8 cellular contexts compared by ENCODE assay signal in the genomic region with DNA sequence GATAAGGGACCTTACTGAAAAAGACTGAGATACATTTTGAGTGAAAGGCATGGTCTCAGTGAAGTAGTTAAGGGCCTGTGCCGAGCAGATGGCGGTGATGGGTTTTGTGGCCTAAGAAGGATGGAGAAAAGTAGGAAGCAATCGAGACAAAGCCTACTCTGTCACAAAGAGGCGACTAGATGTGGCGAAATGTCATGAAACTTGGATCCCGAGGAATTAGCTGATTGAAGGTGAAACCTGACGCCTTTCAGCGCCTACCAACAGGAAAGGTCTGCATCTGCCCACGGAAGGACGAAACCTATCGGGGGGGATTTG. TPM values are rescaled to one million over a fixed set of nuclear protein-coding genes. Genes with fewer than 3 reads are reported as not detected.
DNase-seq lines count a peak whose midpoint lies in the region; ATAC-seq, FAIRE-seq and TF ChIP-seq lines count a peak whose summit lies in the region.

No MANE protein-coding gene starts in this region.

- BruUV-seq in Caco-2 (replicated peaks; lab: Mats Ljungman, UMichigan): TSS peak; percentile 96

- TF ChIP-seq CTCF in Caco-2 (IDR thresholded peaks at IDR 0.05; ENCODE audit: insufficient read depth in 1 of 2, low read depth in 1 of 2, low read length in 1 of 2, severe bottlenecking in 1 of 2, unreplicated experiment in 1 of 2) (no peak), keratinocyte (optimal IDR thresholded peaks at IDR 0.05 in 1 of 3, IDR thresholded peaks at IDR 0.05 in 1 of 3, conservative IDR thresholded peaks at IDR 0.05 in 1 of 3; ENCODE audit: extremely low read depth in 1 of 3, insufficient read depth in 2 of 3, low read length in 3 of 3) (no peak)

- H3K27me3 ChIP-seq in Caco-2 (replicated peaks; ENCODE audit: control insufficient read depth, insufficient read depth, low read length) (no peaks in the 10 kb centered on the region), keratinocyte (ENCODE audit: control insufficient read depth, extremely low read depth, insufficient read depth, low read length) (no peaks in the 10 kb centered on the region)

- CTCF ChIA-PET in Caco-2 (lab: Charles Lee): interaction anchor here (0.6 to 1.6 kb wide), 5 partner anchors 14 to 169 kb away, joined by 3 to 7 read pairs (median 6); no protein-coding TSS in a partner anchor

- peaks cover 40% of the 10 kb centered on the region for H3K36me3 Mint-ChIP-seq in Caco-2 (ENCODE audit: insufficient read depth, unreplicated experiment)
- peaks cover 15% of the 10 kb centered on the region for H3K36me3 Mint-ChIP-seq in activated naive CD8-positive, alpha-beta T cell treated with anti-CD3 and anti-CD28 coated beads, Interleukin-2, amount 50 U/mL, for 24 hours (ENCODE audit: low read depth)

- intact Hi-C loops in Caco-2 (cut with micrococcal nuclease; ENCODE audit: unreplicated experiment): no loop called here

- peaks cover 40% of the 10 kb centered on the region for H3K79me2 ChIP-seq in keratinocyte (ENCODE audit: control insufficient read depth, insufficient read depth, low read length)

- peaks cover 20% of the 10 kb centered on the region for H3K4me1 Mint-ChIP-seq in Caco-2 (ENCODE audit: low read depth, unreplicated experiment)
- H3K4me1 Mint-ChIP-seq in activated naive CD8-positive, alpha-beta T cell treated with anti-CD3 and anti-CD28 coated beads, Interleukin-2, amount 50 U/mL, for 24 hours: peaks cover 20% of the 10 kb centered on the region

- peak overlapping the region; percentile 99 for H3K4me2 ChIP-seq in keratinocyte (ENCODE audit: control insufficient read depth, extremely low read depth, insufficient read depth, low read depth, low read length)

- H3K27ac Mint-ChIP-seq in Caco-2 (ENCODE audit: unreplicated experiment): peak overlapping the region; percentile 70
- H3K27ac Mint-ChIP-seq in activated naive CD8-positive, alpha-beta T cell treated with anti-CD3 and anti-CD28 coated beads, Interleukin-2, amount 50 U/mL, for 24 hours: peak overlapping the region; percentile 89

- POLR2A ChIA-PET in Caco-2 (lab: Charles Lee): interaction anchor here (0.6 to 1.4 kb wide), 18 partner anchors 9 to 614 kb away, joined by 3 to 32 read pairs (median 6); partner anchors contain the start of genes AFG3L2, CEP76, PSMG2 and PTPN2

- H3K9me3 ChIP-seq in Caco-2: no peaks in the 10 kb centered on the region
- H3K9me3 ChIP-seq in keratinocyte (ENCODE audit: control insufficient read depth, low read depth, low read length): no peaks in the 10 kb centered on the region

- H3K4me3 ChIP-seq in Caco-2 (ENCODE audit: low read depth, low read length): peak overlapping the region; percentile 78
- H3K4me3 ChIP-seq in keratinocyte (ENCODE audit: control insufficient read depth in 2 of 3, extremely low read depth in 1 of 3, insufficient read depth in 2 of 3, low read depth in 1 of 3, low read length in 3 of 3): peak overlapping the region; percentile 87 to 92 (median 92)

- peaks cover under 1% of the 10 kb centered on the region for H4K20me1 ChIP-seq in keratinocyte (ENCODE audit: control insufficient read depth, extremely low read depth, insufficient read depth, low read length)

- H3K9me1 ChIP-seq in keratinocyte (ENCODE audit: control insufficient read depth, extremely low read depth, insufficient read depth, low read length): no peaks in the 10 kb centered on the region

- no peaks in the 10 kb centered on the region for H3K36me3 ChIP-seq in Caco-2 (ENCODE audit: control insufficient read depth, insufficient read depth, low read length)
- H3K36me3 ChIP-seq in keratinocyte (ENCODE audit: control insufficient read depth in 2 of 2, extremely low read depth in 1 of 2, insufficient read depth in 2 of 2, low read length in 2 of 2): peaks cover 0 to 3% of the 10 kb centered on the region in 2 experiments

- H3K9ac ChIP-seq in keratinocyte (ENCODE audit: control insufficient read depth, extremely low read depth, insufficient read depth, low read length): peak overlapping the region; percentile 88

- H3K27ac ChIP-seq in keratinocyte (ENCODE audit: control insufficient read depth, insufficient read depth, low read length) (peak overlapping the region; percentile 88), temporal lobe (ENCODE audit: low read depth, low read length) (peak overlapping the region; percentile 19)

- H3K4me1 ChIP-seq in Caco-2 (peaks cover 8% of the 10 kb centered on the region; the same call in 1 of the 2 replicates), keratinocyte (ENCODE audit: control insufficient read depth, extremely low read depth, insufficient read depth, low read length) (peaks cover 21% of the 10 kb centered on the region)

- peak overlapping the region; percentile 96 for H2AFZ ChIP-seq in keratinocyte (ENCODE audit: control insufficient read depth, low read length)

- ATAC-seq in HG03175 (IDR thresholded peaks at IDR 0.05; ENCODE audit: unreplicated experiment): peak; percentile 1
- no peak for ATAC-seq in activated naive CD8-positive, alpha-beta T cell treated with anti-CD3 and anti-CD28 coated beads, Interleukin-2, amount 50 U/mL, for 24 hours

- FAIRE-seq in keratinocyte (lab: Jason Lieb, UNC): no peak

- H3K4me3 Mint-ChIP-seq in Caco-2 (ENCODE audit: unreplicated experiment): peak overlapping the region; percentile 72
- peak overlapping the region; percentile 89 for H3K4me3 Mint-ChIP-seq in activated naive CD8-positive, alpha-beta T cell treated with anti-CD3 and anti-CD28 coated beads, Interleukin-2, amount 50 U/mL, for 24 hours

- no peaks in the 10 kb centered on the region for H3K27me3 Mint-ChIP-seq in Caco-2 (ENCODE audit: insufficient read depth, unreplicated experiment)
- H3K27me3 Mint-ChIP-seq in activated naive CD8-positive, alpha-beta T cell treated with anti-CD3 and anti-CD28 coated beads, Interleukin-2, amount 50 U/mL, for 24 hours: peaks cover 3% of the 10 kb centered on the region

- no peaks in the 10 kb centered on the region for H3K9me3 Mint-ChIP-seq in Caco-2 (ENCODE audit: unreplicated experiment)
- no peaks in the 10 kb centered on the region for H3K9me3 Mint-ChIP-seq in activated naive CD8-positive, alpha-beta T cell treated with anti-CD3 and anti-CD28 coated beads, Interleukin-2, amount 50 U/mL, for 24 hours

- dilution Hi-C loops in keratinocyte (cut with MboI; ENCODE audit: extremely low pct_ligation_motif_present, low sequenced_read_pairs): no loop called here

- DNase-seq in Caco-2 (peak in 1 of 2 experiments; percentile 36), keratinocyte (ENCODE audit: low read depth, low spot score) (no peak), NCI-H446 treated with DMSO at 0.1 percent for 48 hours (lab: John Stamatoyannopoulos, UW) (no peak), retina (no peak)
- no peak for DNase-seq in activated naive CD8-positive, alpha-beta T cell treated with anti-CD3 and anti-CD28 coated beads, Interleukin-2, amount 50 U/mL, for 24 hours
- DNase-seq in activated CD4-positive, alpha-beta T cell treated with anti-CD3 and anti-CD28 coated beads, Interleukin-2, amount 50 U/mL, for 1 hour: no peak

RNA-seq across cellular contexts. Expression of gene CEP192, which starts 0.5 kb away (rescaled TPM):
- total RNA-seq in Caco-2 (2022) (33.5 and 38.1 TPM in 2 replicates), temporal lobe (36.9 TPM)
- polyA plus RNA-seq in keratinocyte: 10.4 to 16.6 TPM (median 11.1 TPM) in 3 replicates
- 4.9 TPM for polyA plus RNA-seq in keratinocyte (2011; ENCODE audit: low read depth)
- 4.6 and 8.8 TPM in 2 replicates for polyA plus RNA-seq in keratinocyte (2011; cell fraction: cytosol; rRNA removed)
- 23.4 and 27.6 TPM in 2 replicates for polyA plus RNA-seq in keratinocyte (2011; cell fraction: nucleus; rRNA removed)
- polyA plus RNA-seq in keratinocyte (2012; ENCODE audit: low replicate concordance): 5.1 and 5.9 TPM in 2 replicates
- 13.2 to 31.2 TPM (median 19.1 TPM) in 3 replicates for polyA minus RNA-seq in keratinocyte
- 10.2 TPM for polyA minus RNA-seq in keratinocyte (2011; cell fraction: cytosol; rRNA and poly(A)+ RNA removed)
- polyA minus RNA-seq in keratinocyte (2011; cell fraction: nucleus; rRNA and poly(A)+ RNA removed): 19.1 and 35.0 TPM in 2 replicates

RNA-seq across cellular contexts. Expression of gene SEH1L, which starts 42.8 kb away (rescaled TPM):
- total RNA-seq in Caco-2 (2022) (116 and 118 TPM in 2 replicates), temporal lobe (35.9 TPM)
- 41.3 to 60.5 TPM (median 47.4 TPM) in 3 replicates for polyA plus RNA-seq in keratinocyte
- 25.3 TPM for polyA plus RNA-seq in keratinocyte (2011; ENCODE audit: low read depth)
- 39.7 and 81.9 TPM in 2 replicates for polyA plus RNA-seq in keratinocyte (2011; cell fraction: cytosol; rRNA removed)
- polyA plus RNA-seq in keratinocyte (2011; cell fraction: nucleus; rRNA removed): 34.6 and 35.6 TPM in 2 replicates
- 21.8 and 32.3 TPM in 2 replicates for polyA plus RNA-seq in keratinocyte (2012; ENCODE audit: low replicate concordance)
- polyA minus RNA-seq in keratinocyte: 49.6 to 109 TPM (median 94.3 TPM) in 3 replicates
- polyA minus RNA-seq in keratinocyte (2011; cell fraction: cytosol; rRNA and poly(A)+ RNA removed): 50.6 TPM
- polyA minus RNA-seq in keratinocyte (2011; cell fraction: nucleus; rRNA and poly(A)+ RNA removed): 13.0 and 28.7 TPM in 2 replicates
